ENCODE assay signal across 8 cellular contexts in the genomic region with DNA sequence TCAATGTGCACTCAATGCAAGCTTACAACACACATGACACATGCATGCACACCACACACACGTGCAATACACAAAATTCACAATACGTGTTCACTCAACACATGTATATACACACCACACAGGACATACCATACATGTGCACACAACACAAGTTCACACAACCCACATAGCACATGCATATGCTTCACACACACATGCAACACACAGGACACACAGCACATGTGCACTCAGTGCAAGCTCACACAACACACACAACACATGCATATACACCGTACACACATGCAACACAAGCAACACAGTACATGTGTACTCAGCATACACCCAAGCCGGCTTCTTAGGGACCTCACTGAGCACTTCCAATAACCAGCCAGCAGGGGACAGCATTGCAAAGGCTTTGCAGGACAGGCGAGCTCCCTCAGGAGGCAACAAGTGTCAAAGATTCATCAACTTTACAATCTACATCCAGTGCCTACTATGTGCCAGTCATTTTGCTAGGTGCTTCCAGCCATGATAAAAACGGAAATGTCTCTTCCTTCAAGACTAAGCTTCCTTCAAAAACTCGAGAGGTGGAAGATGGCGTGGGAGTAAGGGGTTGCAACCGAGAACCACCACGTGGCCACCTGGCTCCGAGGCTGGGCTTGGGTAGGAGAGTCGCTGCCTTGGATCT.
DNase-seq lines count a peak whose midpoint lies in the region; ATAC-seq lines count a peak whose summit lies in the region.

No MANE protein-coding gene starts in this region.

- ATAC-seq in HG02852 (IDR thresholded peaks at IDR 0.05; ENCODE audit: unreplicated experiment): peak; percentile 82
- peak; percentile 67 for ATAC-seq in left lobe of liver

- DNase-seq in NCI-H2081 (lab: John Stamatoyannopoulos, UW): peak; percentile 41 to 64
- no peak for DNase-seq in NCI-H2081 treated with DMSO at 0.1 percent for 48 hours (lab: John Stamatoyannopoulos, UW)
- peak; percentile 30 for DNase-seq in NCI-H2227 treated with DMSO at 0.1 percent for 48 hours (lab: John Stamatoyannopoulos, UW)
- peak; percentile 58 for DNase-seq in activated CD4-positive, alpha-beta T cell treated with anti-CD3 and anti-CD28 coated beads for 1 hour
- DNase-seq in cerebellum (ENCODE audit: low spot score): peak; percentile 52
- peak; percentile 80 for DNase-seq in left lobe of liver (ENCODE audit: low spot score)
- DNase-seq in stimulated activated CD4-positive, alpha-beta T cell treated with anti-CD3 and anti-CD28 coated beads, Interleukin-4, amount 100 ng/mL, for 4 hours: peak; percentile 62 to 65
